32 cellular contexts compared by ENCODE assay signal in the genomic region with DNA sequence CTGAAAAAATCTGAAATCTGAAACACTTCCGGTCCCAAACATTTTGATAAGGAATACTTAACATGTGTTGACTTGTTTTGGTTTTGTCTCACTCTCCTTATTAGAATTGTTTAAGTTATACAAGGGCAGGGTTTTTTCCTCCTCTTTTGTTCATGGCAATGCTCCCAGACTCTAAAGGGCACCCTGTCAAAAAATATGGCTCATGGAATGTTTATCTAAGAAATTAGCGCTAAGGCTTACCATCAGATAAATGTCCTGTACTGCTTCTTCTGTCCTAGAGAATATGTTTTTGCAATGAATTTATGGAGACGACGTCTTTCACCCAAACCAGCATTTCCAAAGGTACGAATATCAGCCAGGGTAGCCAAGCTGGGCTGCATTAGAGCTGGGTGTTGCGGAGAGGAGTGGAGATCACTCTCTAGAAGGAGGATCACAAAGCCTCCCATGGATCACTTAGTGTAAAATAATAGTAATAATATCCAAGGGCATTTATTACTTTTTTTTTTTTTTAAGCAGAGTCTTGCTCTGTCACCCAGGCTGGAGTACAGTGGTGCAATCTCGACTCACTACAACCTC. TPM values are rescaled to one million over a fixed set of nuclear protein-coding genes. Genes with fewer than 3 reads are reported as not detected.
"Had no signal": no experiment of that assay in that cellular context is flagged by ENCODE, and none has a peak within 500 bp of the region (broad histone marks: within the 10 kb centered on the region; RNA-seq: fewer than 3 reads in every experiment).

No MANE protein-coding gene starts in this region.

- H3K27ac Mint-ChIP-seq: activated CD8-positive, alpha-beta T cell treated with anti-CD3 and anti-CD28 coated beads for 36 hours; activated naive CD8-positive, alpha-beta T cell treated with anti-CD3 and anti-CD28 coated beads for 36 hours; activated T-cell treated with anti-CD3 and anti-CD28 coated beads, Interleukin-2, amount 50 U/mL, for 72 hours; activated T-helper 17 cell treated with anti-CD3 and anti-CD28 coated beads, Interleukin-2, amount 50 U/mL, for 72 hours; T-cell; T-helper 17 cell had no signal

- H3K27ac ChIP-seq: ascending aorta, SJCRH30, SK-N-MC, WERI-Rb-1 had no signal

- DNase-seq: activated CD4-positive, alpha-beta T cell treated with anti-CD3 and anti-CD28 coated beads for 1 hour; activated CD4-positive, alpha-beta T cell treated with anti-CD3 and anti-CD28 coated beads for 48 hours; activated CD4-positive, CD25-positive, alpha-beta regulatory T cell; activated CD8-positive, alpha-beta T cell treated with anti-CD3 and anti-CD28 coated beads for 36 hours; activated effector memory CD4-positive, alpha-beta T cell treated with anti-CD3 and anti-CD28 coated beads, Interleukin-2, amount 50 U/mL, for 16 hours; activated naive CD4-positive, alpha-beta T cell; activated naive CD4-positive, alpha-beta T cell treated with anti-CD3 and anti-CD28 coated beads, Interleukin-2, amount 50 U/mL, for 16 hours; activated naive CD8-positive, alpha-beta T cell treated with anti-CD3 and anti-CD28 coated beads for 36 hours; activated T-cell treated with anti-CD3 and anti-CD28 coated beads, Interleukin-2, amount 50 U/mL, for 1 hour; activated T-cell treated with anti-CD3 and anti-CD28 coated beads, Interleukin-2, amount 50 U/mL, for 72 hours; amygdala; MM.1S; MV-4-11; NCI-H1092; NCI-H1436 treated with DMSO at 0.1 percent for 48 hours; NCI-H1694 treated with DMSO at 0.1 percent for 48 hours; NCI-H2029; NCI-H345; NCI-H524 treated with DMSO at 0.1 percent for 48 hours; SHP77; SJCRH30; T-cell; T-helper 17 cell; WERI-Rb-1 had no signal

- H3K9me3 Mint-ChIP-seq: activated T-helper 17 cell treated with anti-CD3 and anti-CD28 coated beads, Interleukin-2, amount 50 U/mL, for 72 hours had no signal

- H3K36me3 Mint-ChIP-seq: T-cell had no signal

- H3K4me3 Mint-ChIP-seq: activated CD8-positive, alpha-beta T cell treated with anti-CD3 and anti-CD28 coated beads for 36 hours; activated naive CD8-positive, alpha-beta T cell treated with anti-CD3 and anti-CD28 coated beads for 36 hours; activated T-cell treated with anti-CD3 and anti-CD28 coated beads, Interleukin-2, amount 50 U/mL, for 72 hours; activated T-helper 17 cell treated with anti-CD3 and anti-CD28 coated beads, Interleukin-2, amount 50 U/mL, for 72 hours; T-cell; T-helper 17 cell had no signal

- H3K4me1 Mint-ChIP-seq: activated naive CD8-positive, alpha-beta T cell treated with anti-CD3 and anti-CD28 coated beads for 36 hours; activated T-helper 17 cell treated with anti-CD3 and anti-CD28 coated beads, Interleukin-2, amount 50 U/mL, for 72 hours; T-cell; T-helper 17 cell had no signal

RNA-seq across cellular contexts. Expression of gene CPN1, which starts 57.3 kb away (rescaled TPM):
- total RNA-seq: activated CD8-positive, alpha-beta memory T cell treated with anti-CD3 and anti-CD28 coated beads for 36 hours; activated CD8-positive, alpha-beta T cell treated with anti-CD3 and anti-CD28 coated beads for 36 hours; activated naive CD8-positive, alpha-beta T cell treated with anti-CD3 and anti-CD28 coated beads for 36 hours; activated T-cell treated with anti-CD3 and anti-CD28 coated beads, Interleukin-2, amount 50 U/mL, for 72 hours; activated T-helper 17 cell treated with anti-CD3 and anti-CD28 coated beads, Interleukin-2, amount 50 U/mL, for 72 hours; ascending aorta; cardiac septum; NCI-H460; RPMI7951; SJCRH30; T-cell; T-helper 17 cell had no signal
- polyA plus RNA-seq: adipose tissue had no signal
